ENCODE assay signal across 22 cellular contexts in the genomic region with DNA sequence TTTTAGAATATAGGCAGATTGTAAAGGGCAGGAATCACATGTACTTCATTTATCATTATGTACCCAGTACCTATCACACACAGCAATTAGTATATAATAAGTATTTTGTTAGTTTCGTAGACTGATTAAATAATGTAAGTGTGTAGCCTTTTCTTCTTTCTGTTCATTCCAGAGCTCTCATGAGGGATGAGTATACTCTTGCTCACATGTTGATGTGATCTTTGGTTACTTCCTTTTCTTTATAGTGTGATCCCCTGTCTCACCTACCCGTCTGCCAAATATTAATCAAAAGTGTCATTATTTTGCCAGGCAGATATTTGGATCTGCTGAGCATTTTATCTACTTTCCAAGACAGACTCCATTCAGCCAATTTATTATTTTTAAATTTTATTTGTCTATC.
"Had no signal": no experiment of that assay in that cellular context is flagged by ENCODE, and none has a peak within 500 bp of the region (broad histone marks: within the 10 kb centered on the region; RNA-seq: fewer than 3 reads in every experiment).

No MANE protein-coding gene starts in this region.

- H3K4me3 Mint-ChIP-seq: activated CD4-positive, alpha-beta memory T cell treated with anti-CD3 and anti-CD28 coated beads for 36 hours; activated CD4-positive, alpha-beta T cell treated with anti-CD3 and anti-CD28 coated beads for 36 hours; activated naive CD4-positive, alpha-beta T cell treated with anti-CD3 and anti-CD28 coated beads, Interleukin-2, amount 10 ng/mL, durations not matched to agents 7 days and 5 days; naive thymus-derived CD4-positive, alpha-beta T cell; T-cell had no signal

- H3K27me3 ChIP-seq: cardiac muscle cell, esophagus muscularis mucosa, heart left ventricle, ovary, spleen, testis, uterus had no signal

- DNase-seq: activated CD4-positive, alpha-beta memory T cell treated with anti-CD3 and anti-CD28 coated beads for 36 hours; activated CD4-positive, alpha-beta T cell treated with anti-CD3 and anti-CD28 coated beads for 36 hours; activated effector memory CD4-positive, alpha-beta T cell treated with anti-CD3 and anti-CD28 coated beads, Interleukin-2, amount 50 U/mL, for 16 hours; activated naive CD4-positive, alpha-beta T cell treated with anti-CD3 and anti-CD28 coated beads, Interleukin-2, amount 10 ng/mL, durations not matched to agents 7 days and 5 days; amygdala; dermis blood vessel endothelial cell; effector CD8-positive, alpha-beta T cell; heart left ventricle; islet precursor cell; lower lobe of right lung; naive thymus-derived CD4-positive, alpha-beta T cell; ovary; spleen; stimulated activated CD4-positive, alpha-beta T cell treated with anti-CD3 and anti-CD28 coated beads, Interleukin-4, amount 100 ng/mL, for 1 hour; stimulated activated naive CD4-positive, alpha-beta T cell; T-cell; testis; trophoblast cell; uterus had no signal

- H3K27ac ChIP-seq: cardiac muscle cell, esophagus muscularis mucosa, heart left ventricle, lower lobe of right lung, ovary, prostate gland, spleen, testis, uterus had no signal

- H3K27me3 Mint-ChIP-seq: activated CD4-positive, alpha-beta memory T cell treated with anti-CD3 and anti-CD28 coated beads for 36 hours; activated CD4-positive, alpha-beta T cell treated with anti-CD3 and anti-CD28 coated beads for 36 hours; activated naive CD4-positive, alpha-beta T cell treated with anti-CD3 and anti-CD28 coated beads, Interleukin-2, amount 10 ng/mL, durations not matched to agents 7 days and 5 days; naive thymus-derived CD4-positive, alpha-beta T cell; T-cell had no signal

- H3K9me3 ChIP-seq: esophagus muscularis mucosa, lower lobe of right lung, ovary, prostate gland, testis, uterus had no signal

- H3K4me1 ChIP-seq: esophagus muscularis mucosa, lower lobe of right lung, prostate gland, spleen, testis, uterus had no signal

- H3K4me1 Mint-ChIP-seq: activated naive CD4-positive, alpha-beta T cell treated with anti-CD3 and anti-CD28 coated beads, Interleukin-2, amount 10 ng/mL, durations not matched to agents 7 days and 5 days had no signal

- H3K4me3 ChIP-seq: cardiac muscle cell, esophagus muscularis mucosa, heart left ventricle, lower lobe of right lung, ovary, prostate gland, spleen, testis, uterus had no signal

- ATAC-seq: activated CD4-positive, alpha-beta T cell treated with anti-CD3 and anti-CD28 coated beads for 36 hours; heart left ventricle; lower lobe of right lung; naive thymus-derived CD4-positive, alpha-beta T cell; T-cell had no signal

- H3K36me3 ChIP-seq: ovary, uterus had no signal

- H3K27ac Mint-ChIP-seq: activated CD4-positive, alpha-beta memory T cell treated with anti-CD3 and anti-CD28 coated beads for 36 hours; activated CD4-positive, alpha-beta T cell treated with anti-CD3 and anti-CD28 coated beads for 36 hours; activated naive CD4-positive, alpha-beta T cell treated with anti-CD3 and anti-CD28 coated beads, Interleukin-2, amount 10 ng/mL, durations not matched to agents 7 days and 5 days; T-cell had no signal
